Comparison of ENCODE assay signal across 1 cellular context in the genomic region with DNA sequence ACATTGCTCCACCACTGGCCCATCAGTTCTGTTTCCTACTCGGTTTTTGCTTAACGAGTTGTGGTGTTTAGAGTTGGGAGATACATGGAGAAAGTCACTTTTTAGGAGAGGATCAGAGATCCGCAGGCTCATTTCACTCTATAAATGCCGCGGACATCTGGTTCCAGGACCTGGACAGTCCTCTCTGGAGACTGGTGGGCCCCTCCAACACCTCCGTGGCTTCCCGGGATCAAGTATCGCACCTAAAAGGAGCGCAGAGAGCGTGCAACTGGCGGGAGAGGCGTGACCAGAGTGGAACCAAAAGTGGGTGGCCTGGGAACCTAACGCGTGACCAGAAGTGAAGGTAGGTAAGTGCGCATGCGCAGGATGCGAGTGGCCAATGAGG.
TF ChIP-seq lines count a peak whose summit lies in the region.

No MANE protein-coding gene starts in this region.

TF ChIP-seq in GM12878, 131 proteins besides CTCF, POLR2A, EP300 and RAD21 (continued from another document and continues in another):
- TF ChIP-seq, protein P1, sequence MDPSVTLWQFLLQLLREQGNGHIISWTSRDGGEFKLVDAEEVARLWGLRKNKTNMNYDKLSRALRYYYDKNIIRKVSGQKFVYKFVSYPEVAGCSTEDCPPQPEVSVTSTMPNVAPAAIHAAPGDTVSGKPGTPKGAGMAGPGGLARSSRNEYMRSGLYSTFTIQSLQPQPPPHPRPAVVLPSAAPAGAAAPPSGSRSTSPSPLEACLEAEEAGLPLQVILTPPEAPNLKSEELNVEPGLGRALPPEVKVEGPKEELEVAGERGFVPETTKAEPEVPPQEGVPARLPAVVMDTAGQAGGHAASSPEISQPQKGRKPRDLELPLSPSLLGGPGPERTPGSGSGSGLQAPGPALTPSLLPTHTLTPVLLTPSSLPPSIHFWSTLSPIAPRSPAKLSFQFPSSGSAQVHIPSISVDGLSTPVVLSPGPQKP (IDR thresholded peaks at IDR 0.05; ENCODE audit: low read depth, low read length), result no peak
- TF ChIP-seq ZNF24 (IDR thresholded peaks at IDR 0.05) (no peak), SMC3 (IDR thresholded peaks at IDR 0.05; ENCODE audit: borderline replicate concordance, low read length) (no peak), FOXK2 (IDR thresholded peaks at IDR 0.05) (no peak), MYC (IDR thresholded peaks at IDR 0.05; ENCODE audit: insufficient read depth, insufficient read length, insufficient replicate concordance, low read length, severe bottlenecking) (no peak), CREB1 (IDR thresholded peaks at IDR 0.05; ENCODE audit: low read depth) (no peak), RB1 (IDR thresholded peaks at IDR 0.05; ENCODE audit: borderline replicate concordance) (no peak), CBX3 (IDR thresholded peaks at IDR 0.05; ENCODE audit: borderline replicate concordance, low read depth) (no peak), EED (IDR thresholded peaks at IDR 0.05; ENCODE audit: low read depth) (no peak), YBX1 (IDR thresholded peaks at IDR 0.05) (no peak), ZSCAN29 (IDR thresholded peaks at IDR 0.05) (no peak), ETV6 (conservative IDR thresholded peaks at IDR 0.05 in 1 of 2, IDR thresholded peaks at IDR 0.05 in 1 of 2; ENCODE audit: borderline replicate concordance in 1 of 2, low read depth in 1 of 2) (no peak), SIX5 (IDR thresholded peaks at IDR 0.05; ENCODE audit: low read depth, low read length, severe bottlenecking) (no peak), SREBF1 (IDR thresholded peaks at IDR 0.05; ENCODE audit: low read length) (no peak), IKZF1 (conservative IDR thresholded peaks at IDR 0.05) (peak; percentile 73), RCOR1 (conservative IDR thresholded peaks at IDR 0.05; ENCODE audit: low read depth, low read length) (no peak), HDAC2 (IDR thresholded peaks at IDR 0.05) (no peak), PAX5 (IDR thresholded peaks at IDR 0.05; ENCODE audit: borderline replicate concordance, low read depth, low read length) (peak; percentile 15; the same call in 1 of the 2 replicates), KAT2A (conservative IDR thresholded peaks at IDR 0.05; ENCODE audit: control insufficient read depth, low read depth, low read length) (no peak), RUNX3 (IDR thresholded peaks at IDR 0.05; ENCODE audit: low read length) (0 out of 2 replicates have a peak, but pooled peaks have one; percentile 22), HCFC1 (IDR thresholded peaks at IDR 0.05; ENCODE audit: low read length) (no peak), MXI1 (IDR thresholded peaks at IDR 0.05; ENCODE audit: low read depth, low read length) (peak; percentile 72; the same call in 1 of the 2 replicates), TCF7 (IDR thresholded peaks at IDR 0.05; ENCODE audit: borderline replicate concordance) (no peak), KLF5 (IDR thresholded peaks at IDR 0.05; ENCODE audit: partially characterized antibody) (no peak), NR2C2 (IDR thresholded peaks at IDR 0.05; ENCODE audit: borderline replicate concordance, control insufficient read depth, insufficient read length, low read depth) (no peak), CREM (IDR thresholded peaks at IDR 0.05; ENCODE audit: low read depth) (no peak), TARDBP (IDR thresholded peaks at IDR 0.05; ENCODE audit: borderline replicate concordance) (no peak)
- TF ChIP-seq, protein P2, sequence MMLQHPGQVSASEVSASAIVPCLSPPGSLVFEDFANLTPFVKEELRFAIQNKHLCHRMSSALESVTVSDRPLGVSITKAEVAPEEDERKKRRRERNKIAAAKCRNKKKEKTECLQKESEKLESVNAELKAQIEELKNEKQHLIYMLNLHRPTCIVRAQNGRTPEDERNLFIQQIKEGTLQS (IDR thresholded peaks at IDR 0.05; ENCODE audit: borderline replicate concordance, extremely low read depth, low read depth, low read length), result no peak
- TF ChIP-seq, protein P3, sequence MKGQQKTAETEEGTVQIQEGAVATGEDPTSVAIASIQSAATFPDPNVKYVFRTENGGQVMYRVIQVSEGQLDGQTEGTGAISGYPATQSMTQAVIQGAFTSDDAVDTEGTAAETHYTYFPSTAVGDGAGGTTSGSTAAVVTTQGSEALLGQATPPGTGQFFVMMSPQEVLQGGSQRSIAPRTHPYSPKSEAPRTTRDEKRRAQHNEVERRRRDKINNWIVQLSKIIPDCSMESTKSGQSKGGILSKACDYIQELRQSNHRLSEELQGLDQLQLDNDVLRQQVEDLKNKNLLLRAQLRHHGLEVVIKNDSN (IDR thresholded peaks at IDR 0.05; ENCODE audit: borderline replicate concordance, extremely low read length, insufficient read depth, low read depth, low read length), result peak; percentile 43
- TF ChIP-seq, protein P4, sequence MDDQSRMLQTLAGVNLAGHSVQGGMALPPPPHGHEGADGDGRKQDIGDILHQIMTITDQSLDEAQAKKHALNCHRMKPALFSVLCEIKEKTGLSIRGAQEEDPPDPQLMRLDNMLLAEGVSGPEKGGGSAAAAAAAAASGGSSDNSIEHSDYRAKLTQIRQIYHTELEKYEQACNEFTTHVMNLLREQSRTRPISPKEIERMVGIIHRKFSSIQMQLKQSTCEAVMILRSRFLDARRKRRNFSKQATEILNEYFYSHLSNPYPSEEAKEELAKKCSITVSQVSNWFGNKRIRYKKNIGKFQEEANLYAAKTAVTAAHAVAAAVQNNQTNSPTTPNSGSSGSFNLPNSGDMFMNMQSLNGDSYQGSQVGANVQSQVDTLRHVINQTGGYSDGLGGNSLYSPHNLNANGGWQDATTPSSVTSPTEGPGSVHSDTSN (IDR thresholded peaks at IDR 0.05; ENCODE audit: insufficient replicate concordance, low read depth, low read length), result no peak
- TF ChIP-seq, protein P5, sequence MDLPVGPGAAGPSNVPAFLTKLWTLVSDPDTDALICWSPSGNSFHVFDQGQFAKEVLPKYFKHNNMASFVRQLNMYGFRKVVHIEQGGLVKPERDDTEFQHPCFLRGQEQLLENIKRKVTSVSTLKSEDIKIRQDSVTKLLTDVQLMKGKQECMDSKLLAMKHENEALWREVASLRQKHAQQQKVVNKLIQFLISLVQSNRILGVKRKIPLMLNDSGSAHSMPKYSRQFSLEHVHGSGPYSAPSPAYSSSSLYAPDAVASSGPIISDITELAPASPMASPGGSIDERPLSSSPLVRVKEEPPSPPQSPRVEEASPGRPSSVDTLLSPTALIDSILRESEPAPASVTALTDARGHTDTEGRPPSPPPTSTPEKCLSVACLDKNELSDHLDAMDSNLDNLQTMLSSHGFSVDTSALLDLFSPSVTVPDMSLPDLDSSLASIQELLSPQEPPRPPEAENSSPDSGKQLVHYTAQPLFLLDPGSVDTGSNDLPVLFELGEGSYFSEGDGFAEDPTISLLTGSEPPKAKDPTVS (IDR thresholded peaks at IDR 0.05; ENCODE audit: low read depth, low read length), result no peak
- TF ChIP-seq, protein P6, sequence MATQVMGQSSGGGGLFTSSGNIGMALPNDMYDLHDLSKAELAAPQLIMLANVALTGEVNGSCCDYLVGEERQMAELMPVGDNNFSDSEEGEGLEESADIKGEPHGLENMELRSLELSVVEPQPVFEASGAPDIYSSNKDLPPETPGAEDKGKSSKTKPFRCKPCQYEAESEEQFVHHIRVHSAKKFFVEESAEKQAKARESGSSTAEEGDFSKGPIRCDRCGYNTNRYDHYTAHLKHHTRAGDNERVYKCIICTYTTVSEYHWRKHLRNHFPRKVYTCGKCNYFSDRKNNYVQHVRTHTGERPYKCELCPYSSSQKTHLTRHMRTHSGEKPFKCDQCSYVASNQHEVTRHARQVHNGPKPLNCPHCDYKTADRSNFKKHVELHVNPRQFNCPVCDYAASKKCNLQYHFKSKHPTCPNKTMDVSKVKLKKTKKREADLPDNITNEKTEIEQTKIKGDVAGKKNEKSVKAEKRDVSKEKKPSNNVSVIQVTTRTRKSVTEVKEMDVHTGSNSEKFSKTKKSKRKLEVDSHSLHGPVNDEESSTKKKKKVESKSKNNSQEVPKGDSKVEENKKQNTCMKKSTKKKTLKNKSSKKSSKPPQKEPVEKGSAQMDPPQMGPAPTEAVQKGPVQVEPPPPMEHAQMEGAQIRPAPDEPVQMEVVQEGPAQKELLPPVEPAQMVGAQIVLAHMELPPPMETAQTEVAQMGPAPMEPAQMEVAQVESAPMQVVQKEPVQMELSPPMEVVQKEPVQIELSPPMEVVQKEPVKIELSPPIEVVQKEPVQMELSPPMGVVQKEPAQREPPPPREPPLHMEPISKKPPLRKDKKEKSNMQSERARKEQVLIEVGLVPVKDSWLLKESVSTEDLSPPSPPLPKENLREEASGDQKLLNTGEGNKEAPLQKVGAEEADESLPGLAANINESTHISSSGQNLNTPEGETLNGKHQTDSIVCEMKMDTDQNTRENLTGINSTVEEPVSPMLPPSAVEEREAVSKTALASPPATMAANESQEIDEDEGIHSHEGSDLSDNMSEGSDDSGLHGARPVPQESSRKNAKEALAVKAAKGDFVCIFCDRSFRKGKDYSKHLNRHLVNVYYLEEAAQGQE (IDR thresholded peaks at IDR 0.05; ENCODE audit: low read depth, low read length), result no peak
- TF ChIP-seq, protein P7, sequence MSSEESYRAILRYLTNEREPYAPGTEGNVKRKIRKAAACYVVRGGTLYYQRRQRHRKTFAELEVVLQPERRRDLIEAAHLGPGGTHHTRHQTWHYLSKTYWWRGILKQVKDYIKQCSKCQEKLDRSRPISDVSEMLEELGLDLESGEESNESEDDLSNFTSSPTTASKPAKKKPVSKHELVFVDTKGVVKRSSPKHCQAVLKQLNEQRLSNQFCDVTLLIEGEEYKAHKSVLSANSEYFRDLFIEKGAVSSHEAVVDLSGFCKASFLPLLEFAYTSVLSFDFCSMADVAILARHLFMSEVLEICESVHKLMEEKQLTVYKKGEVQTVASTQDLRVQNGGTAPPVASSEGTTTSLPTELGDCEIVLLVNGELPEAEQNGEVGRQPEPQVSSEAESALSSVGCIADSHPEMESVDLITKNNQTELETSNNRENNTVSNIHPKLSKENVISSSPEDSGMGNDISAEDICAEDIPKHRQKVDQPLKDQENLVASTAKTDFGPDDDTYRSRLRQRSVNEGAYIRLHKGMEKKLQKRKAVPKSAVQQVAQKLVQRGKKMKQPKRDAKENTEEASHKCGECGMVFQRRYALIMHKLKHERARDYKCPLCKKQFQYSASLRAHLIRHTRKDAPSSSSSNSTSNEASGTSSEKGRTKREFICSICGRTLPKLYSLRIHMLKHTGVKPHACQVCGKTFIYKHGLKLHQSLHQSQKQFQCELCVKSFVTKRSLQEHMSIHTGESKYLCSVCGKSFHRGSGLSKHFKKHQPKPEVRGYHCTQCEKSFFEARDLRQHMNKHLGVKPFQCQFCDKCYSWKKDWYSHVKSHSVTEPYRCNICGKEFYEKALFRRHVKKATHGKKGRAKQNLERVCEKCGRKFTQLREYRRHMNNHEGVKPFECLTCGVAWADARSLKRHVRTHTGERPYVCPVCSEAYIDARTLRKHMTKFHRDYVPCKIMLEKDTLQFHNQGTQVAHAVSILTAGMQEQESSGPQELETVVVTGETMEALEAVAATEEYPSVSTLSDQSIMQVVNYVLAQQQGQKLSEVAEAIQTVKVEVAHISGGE (CRISPR knock-in tag; IDR thresholded peaks at IDR 0.05), result no peak
- TF ChIP-seq, protein P8, sequence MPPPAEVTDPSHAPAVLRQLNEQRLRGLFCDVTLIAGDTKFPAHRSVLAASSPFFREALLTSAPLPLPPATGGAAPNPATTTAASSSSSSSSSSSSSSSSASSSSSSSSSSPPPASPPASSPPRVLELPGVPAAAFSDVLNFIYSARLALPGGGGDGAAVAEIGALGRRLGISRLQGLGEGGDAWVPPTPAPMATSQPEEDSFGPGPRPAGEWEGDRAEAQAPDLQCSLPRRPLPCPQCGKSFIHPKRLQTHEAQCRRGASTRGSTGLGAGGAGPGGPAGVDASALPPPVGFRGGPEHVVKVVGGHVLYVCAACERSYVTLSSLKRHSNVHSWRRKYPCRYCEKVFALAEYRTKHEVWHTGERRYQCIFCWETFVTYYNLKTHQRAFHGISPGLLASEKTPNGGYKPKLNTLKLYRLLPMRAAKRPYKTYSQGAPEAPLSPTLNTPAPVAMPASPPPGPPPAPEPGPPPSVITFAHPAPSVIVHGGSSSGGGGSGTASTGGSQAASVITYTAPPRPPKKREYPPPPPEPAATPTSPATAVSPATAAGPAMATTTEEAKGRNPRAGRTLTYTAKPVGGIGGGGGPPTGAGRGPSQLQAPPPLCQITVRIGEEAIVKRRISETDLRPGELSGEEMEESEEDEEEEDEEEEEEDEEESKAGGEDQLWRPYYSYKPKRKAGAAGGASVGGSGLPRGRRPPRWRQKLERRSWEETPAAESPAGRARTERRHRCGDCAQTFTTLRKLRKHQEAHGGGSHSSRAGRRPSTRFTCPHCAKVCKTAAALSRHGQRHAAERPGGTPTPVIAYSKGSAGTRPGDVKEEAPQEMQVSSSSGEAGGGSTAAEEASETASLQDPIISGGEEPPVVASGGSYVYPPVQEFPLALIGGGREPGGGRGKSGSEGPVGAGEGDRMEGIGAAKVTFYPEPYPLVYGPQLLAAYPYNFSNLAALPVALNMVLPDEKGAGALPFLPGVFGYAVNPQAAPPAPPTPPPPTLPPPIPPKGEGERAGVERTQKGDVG (CRISPR knock-in tag; IDR thresholded peaks at IDR 0.05), result no peak
- TF ChIP-seq, protein P9, sequence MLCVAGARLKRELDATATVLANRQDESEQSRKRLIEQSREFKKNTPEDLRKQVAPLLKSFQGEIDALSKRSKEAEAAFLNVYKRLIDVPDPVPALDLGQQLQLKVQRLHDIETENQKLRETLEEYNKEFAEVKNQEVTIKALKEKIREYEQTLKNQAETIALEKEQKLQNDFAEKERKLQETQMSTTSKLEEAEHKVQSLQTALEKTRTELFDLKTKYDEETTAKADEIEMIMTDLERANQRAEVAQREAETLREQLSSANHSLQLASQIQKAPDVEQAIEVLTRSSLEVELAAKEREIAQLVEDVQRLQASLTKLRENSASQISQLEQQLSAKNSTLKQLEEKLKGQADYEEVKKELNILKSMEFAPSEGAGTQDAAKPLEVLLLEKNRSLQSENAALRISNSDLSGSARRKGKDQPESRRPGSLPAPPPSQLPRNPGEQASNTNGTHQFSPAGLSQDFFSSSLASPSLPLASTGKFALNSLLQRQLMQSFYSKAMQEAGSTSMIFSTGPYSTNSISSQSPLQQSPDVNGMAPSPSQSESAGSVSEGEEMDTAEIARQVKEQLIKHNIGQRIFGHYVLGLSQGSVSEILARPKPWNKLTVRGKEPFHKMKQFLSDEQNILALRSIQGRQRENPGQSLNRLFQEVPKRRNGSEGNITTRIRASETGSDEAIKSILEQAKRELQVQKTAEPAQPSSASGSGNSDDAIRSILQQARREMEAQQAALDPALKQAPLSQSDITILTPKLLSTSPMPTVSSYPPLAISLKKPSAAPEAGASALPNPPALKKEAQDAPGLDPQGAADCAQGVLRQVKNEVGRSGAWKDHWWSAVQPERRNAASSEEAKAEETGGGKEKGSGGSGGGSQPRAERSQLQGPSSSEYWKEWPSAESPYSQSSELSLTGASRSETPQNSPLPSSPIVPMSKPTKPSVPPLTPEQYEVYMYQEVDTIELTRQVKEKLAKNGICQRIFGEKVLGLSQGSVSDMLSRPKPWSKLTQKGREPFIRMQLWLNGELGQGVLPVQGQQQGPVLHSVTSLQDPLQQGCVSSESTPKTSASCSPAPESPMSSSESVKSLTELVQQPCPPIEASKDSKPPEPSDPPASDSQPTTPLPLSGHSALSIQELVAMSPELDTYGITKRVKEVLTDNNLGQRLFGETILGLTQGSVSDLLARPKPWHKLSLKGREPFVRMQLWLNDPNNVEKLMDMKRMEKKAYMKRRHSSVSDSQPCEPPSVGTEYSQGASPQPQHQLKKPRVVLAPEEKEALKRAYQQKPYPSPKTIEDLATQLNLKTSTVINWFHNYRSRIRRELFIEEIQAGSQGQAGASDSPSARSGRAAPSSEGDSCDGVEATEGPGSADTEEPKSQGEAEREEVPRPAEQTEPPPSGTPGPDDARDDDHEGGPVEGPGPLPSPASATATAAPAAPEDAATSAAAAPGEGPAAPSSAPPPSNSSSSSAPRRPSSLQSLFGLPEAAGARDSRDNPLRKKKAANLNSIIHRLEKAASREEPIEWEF (IDR thresholded peaks at IDR 0.05; ENCODE audit: insufficient replicate concordance, low read depth, low read length), result no peak
